In the genomic region with DNA sequence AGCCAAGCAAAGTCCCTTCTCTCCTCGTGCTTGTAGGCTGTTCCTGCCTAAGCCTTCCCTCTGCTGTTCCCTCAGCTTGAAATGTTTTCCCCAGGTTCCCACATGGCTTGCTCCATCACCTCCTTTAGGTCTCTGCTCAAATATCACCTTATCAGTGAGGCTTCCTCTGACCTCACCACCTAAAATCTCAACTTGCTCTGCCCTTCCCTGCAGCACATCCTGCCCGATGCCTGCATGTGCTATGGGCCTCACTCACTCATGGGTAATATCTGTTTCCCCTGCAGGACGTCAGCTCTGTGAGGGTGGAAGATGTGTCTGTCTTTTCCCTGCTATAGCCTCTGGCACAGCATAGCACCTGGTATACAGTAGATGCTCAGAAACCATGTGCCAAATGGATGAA, we compare ENCODE assay signal across 24 cellular contexts. TPM values are rescaled to one million over a fixed set of nuclear protein-coding genes. Genes with fewer than 3 reads are reported as not detected.
A peak's percentile ranks its signal among the peaks of the same experiment; 100 is the strongest.
DNase-seq lines count a peak whose midpoint lies in the region; ATAC-seq, FAIRE-seq and TF ChIP-seq lines count a peak whose summit lies in the region.
"Had no signal": no experiment of that assay in that cellular context is flagged by ENCODE, and none has a peak within 500 bp of the region (broad histone marks: within the 10 kb centered on the region; RNA-seq: fewer than 3 reads in every experiment).

No MANE protein-coding gene starts in this region.

- no peaks in the 10 kb centered on the region for H3K9me3 ChIP-seq in Karpas-422 (ENCODE audit: low read length)
- peaks cover 3 to 5% of the 10 kb centered on the region in 2 donors for H3K9me3 ChIP-seq in neuronal stem cell (replicated peaks in 1 of 2; ENCODE audit: control insufficient read depth in 2 of 2, insufficient read depth in 1 of 2, low read depth in 1 of 2, low read length in 2 of 2)
- H3K9me3 ChIP-seq: testis, uterus had no signal

- FAIRE-seq in bronchial epithelial cell (lab: Jason Lieb, UNC): peak; percentile 86
- FAIRE-seq: endometrium had no signal

- H3K27me3 ChIP-seq in Karpas-422 (ENCODE audit: low read length) (no peaks in the 10 kb centered on the region; the same call in 1 of the 2 replicates), bronchial epithelial cell (ENCODE audit: control insufficient read depth, insufficient read depth, low read length) (no peaks in the 10 kb centered on the region), neuronal stem cell (ENCODE audit: control insufficient read depth in 3 of 3, insufficient read depth in 3 of 3, low read depth in 1 of 3, low read length in 3 of 3) (no peaks in the 10 kb centered on the region)
- H3K27me3 ChIP-seq: testis, uterus had no signal

- H3K4me3 ChIP-seq in Karpas-422 (ENCODE audit: low read length) (no peak overlapping the region), bronchial epithelial cell (ENCODE audit: low read depth, low read length) (no peak overlapping the region), neuronal stem cell (ENCODE audit: low read length in 2 of 2) (no peak overlapping the region)
- H3K4me3 ChIP-seq: skin epidermis, testis, uterus had no signal

- no peak overlapping the region for H2BK5ac ChIP-seq in neuronal stem cell (ENCODE audit: low read length)

- H2AK5ac ChIP-seq in neuronal stem cell (ENCODE audit: low read depth, low read length): no peak overlapping the region

- no peaks in the 10 kb centered on the region for H3K79me1 ChIP-seq in neuronal stem cell (ENCODE audit: low read depth, low read length)

- H2AFZ ChIP-seq in Karpas-422 (ENCODE audit: low read length): no peak overlapping the region
- no peak overlapping the region for H2AFZ ChIP-seq in neuronal stem cell (ENCODE audit: low read length)

- TF ChIP-seq CTCF in bronchial epithelial cell (IDR thresholded peaks at IDR 0.05; ENCODE audit: insufficient read depth, low read length, severe bottlenecking) (no peak), neural crest cell (conservative IDR thresholded peaks at IDR 0.05) (no peak)

- no peaks in the 10 kb centered on the region for H3K9me2 ChIP-seq in Karpas-422 (replicated peaks; ENCODE audit: insufficient read depth, low read length)

- no peak overlapping the region for H4K8ac ChIP-seq in neuronal stem cell (ENCODE audit: low read depth, low read length)

- peaks cover 22% of the 10 kb centered on the region for H3K9me3 Mint-ChIP-seq in activated CD4-positive, alpha-beta T cell treated with anti-CD3 and anti-CD28 coated beads, Interleukin-2, amount 10 ng/mL, durations not matched to agents 7 days and 5 days
- peaks cover 3% of the 10 kb centered on the region for H3K9me3 Mint-ChIP-seq in neural crest cell

- H3K27me3 Mint-ChIP-seq in activated CD4-positive, alpha-beta T cell treated with anti-CD3 and anti-CD28 coated beads, Interleukin-2, amount 10 ng/mL, durations not matched to agents 7 days and 5 days: peaks cover 24% of the 10 kb centered on the region
- H3K27me3 Mint-ChIP-seq in neural crest cell (ENCODE audit: low read depth): peaks cover 3% of the 10 kb centered on the region
- H3K27me3 Mint-ChIP-seq: activated naive CD8-positive, alpha-beta T cell treated with anti-CD3 and anti-CD28 coated beads for 36 hours; activated T-helper 17 cell treated with anti-CD3 and anti-CD28 coated beads, Interleukin-2, amount 50 U/mL, for 72 hours; IgD-negative memory B cell had no signal

- no peak overlapping the region for H3K4ac ChIP-seq in neuronal stem cell (ENCODE audit: low read length)

- CTCF ChIA-PET in activated CD4-positive, alpha-beta T cell treated with anti-CD3 and anti-CD28 coated beads, Interleukin-2, amount 10 ng/mL, durations not matched to agents 7 days and 5 days (lab: Charles Lee): interaction anchor here (0.6 to 1.5 kb wide), 3 partner anchors 34 to 802 kb away, joined by 3 to 5 read pairs (median 3); no protein-coding TSS in a partner anchor

- peaks cover 11% of the 10 kb centered on the region for H3K36me3 Mint-ChIP-seq in activated CD4-positive, alpha-beta T cell treated with anti-CD3 and anti-CD28 coated beads, Interleukin-2, amount 10 ng/mL, durations not matched to agents 7 days and 5 days (ENCODE audit: low read depth)
- H3K36me3 Mint-ChIP-seq in neural crest cell (ENCODE audit: low read depth): no peaks in the 10 kb centered on the region

- H3K4me1 ChIP-seq in Karpas-422 (ENCODE audit: low read length): no peaks in the 10 kb centered on the region
- H3K4me1 ChIP-seq in neuronal stem cell (ENCODE audit: control insufficient read depth in 2 of 2, insufficient read depth in 1 of 2, low read depth in 1 of 2, low read length in 2 of 2): peaks cover 6 to 26% of the 10 kb centered on the region in 2 donors
- H3K4me1 ChIP-seq: testis, uterus had no signal

- no peak overlapping the region for H2BK12ac ChIP-seq in neuronal stem cell (ENCODE audit: low read length)

- H3K23ac ChIP-seq in neuronal stem cell (ENCODE audit: low read depth, low read length, poor library complexity): no peak overlapping the region

- H3K4me2 ChIP-seq in Karpas-422 (ENCODE audit: low read depth, low read length, poor library complexity, severe bottlenecking): no peak overlapping the region
- no peak overlapping the region for H3K4me2 ChIP-seq in neuronal stem cell (ENCODE audit: insufficient read depth, low read length, poor library complexity, severe bottlenecking)

- no CpG with 5 or more reads among the region's 3 CpGs for WGBS in neuronal stem cell (ENCODE audit: extremely low coverage in 2 of 2, insufficient read length in 2 of 2, insufficient replicate concordance in 1 of 2), 2 donors

- H4K20me1 ChIP-seq in Karpas-422 (ENCODE audit: insufficient read depth, low read depth, low read length): no peaks in the 10 kb centered on the region

- H3K27ac ChIP-seq in Karpas-422 (ENCODE audit: low read length) (no peak overlapping the region), neuronal stem cell (replicated peaks; ENCODE audit: low read length) (no peak overlapping the region)
- H3K27ac ChIP-seq: skin epidermis, testis, uterus, VCaP had no signal

- H3K36me3 ChIP-seq in Karpas-422 (ENCODE audit: insufficient read depth, low read length) (no peaks in the 10 kb centered on the region), bronchial epithelial cell (ENCODE audit: control insufficient read depth, insufficient read depth, low read length) (no peaks in the 10 kb centered on the region), neuronal stem cell (replicated peaks in 1 of 2; ENCODE audit: control insufficient read depth in 2 of 2, insufficient read depth in 2 of 2, low read length in 2 of 2) (no peaks in the 10 kb centered on the region)
- H3K36me3 ChIP-seq: uterus had no signal

- H3K18ac ChIP-seq in neuronal stem cell (ENCODE audit: low read length): no peak overlapping the region

- no peak overlapping the region for H3K14ac ChIP-seq in neuronal stem cell (ENCODE audit: low read length)

- POLR2A ChIA-PET in activated CD4-positive, alpha-beta T cell treated with anti-CD3 and anti-CD28 coated beads, Interleukin-2, amount 10 ng/mL, durations not matched to agents 7 days and 5 days (lab: Charles Lee): no interaction called here

- H2BK15ac ChIP-seq in neuronal stem cell (ENCODE audit: low read length): no peak overlapping the region

- H4K91ac ChIP-seq in neuronal stem cell (ENCODE audit: low read depth, low read length, poor library complexity): no peak overlapping the region

- peak; percentile 33 for DNase-seq in activated CD4-positive, alpha-beta T cell treated with anti-CD3 and anti-CD28 coated beads, Interleukin-2, amount 10 ng/mL, durations not matched to agents 7 days and 5 days
- DNase-seq in activated CD4-positive, alpha-beta T cell treated with anti-CD3 and anti-CD28 coated beads, Interleukin-2, amount 50 U/mL, for 1 hour: no peak
- DNase-seq in Karpas-422 (peak; percentile 31), bronchial epithelial cell (ENCODE audit: low read depth) (peak; percentile 82), neural crest cell (ENCODE audit: low read depth, low spot score) (no peak), DMS 273 treated with DMSO at 0.1 percent for 48 hours (lab: John Stamatoyannopoulos, UW) (no peak), neuronal stem cell (ENCODE audit: low spot score) (no peak)
- DNase-seq: 8988T; activated CD4-positive, alpha-beta T cell treated with anti-CD3 and anti-CD28 coated beads for 48 hours; activated naive CD8-positive, alpha-beta T cell treated with anti-CD3 and anti-CD28 coated beads for 36 hours; dermis blood vessel endothelial cell; GOT3; naive thymus-derived CD8-positive, alpha-beta T cell; NCI-H1105 treated with DMSO at 0.1 percent for 48 hours; NCI-H1930; stimulated activated naive CD8-positive, alpha-beta T cell treated with anti-CD3 and anti-CD28 coated beads, Interleukin-15, Interleukin-2, amounts not matched to agents 100 U/mL and 50 U/mL, for 24 hours; testis; uterus had no signal

- peaks cover 19% of the 10 kb centered on the region for H3K4me1 Mint-ChIP-seq in activated CD4-positive, alpha-beta T cell treated with anti-CD3 and anti-CD28 coated beads, Interleukin-2, amount 10 ng/mL, durations not matched to agents 7 days and 5 days
- peaks cover 17% of the 10 kb centered on the region for H3K4me1 Mint-ChIP-seq in neural crest cell

- H2BK120ac ChIP-seq in neuronal stem cell (ENCODE audit: low read depth, low read length): no peak overlapping the region

- H3K27ac Mint-ChIP-seq in activated CD4-positive, alpha-beta T cell treated with anti-CD3 and anti-CD28 coated beads, Interleukin-2, amount 10 ng/mL, durations not matched to agents 7 days and 5 days: peak overlapping the region; percentile 6
- peak overlapping the region; percentile 28 for H3K27ac Mint-ChIP-seq in neural crest cell (ENCODE audit: unreplicated experiment)
- H3K27ac Mint-ChIP-seq: activated naive CD8-positive, alpha-beta T cell treated with anti-CD3 and anti-CD28 coated beads for 36 hours; activated T-helper 17 cell treated with anti-CD3 and anti-CD28 coated beads, Interleukin-2, amount 50 U/mL, for 72 hours; IgD-negative memory B cell had no signal

- no peaks in the 10 kb centered on the region for H3K79me2 ChIP-seq in Karpas-422 (ENCODE audit: low read length)

- no peak overlapping the region for H3K9ac ChIP-seq in Karpas-422 (ENCODE audit: low read length)
- H3K9ac ChIP-seq in neuronal stem cell (ENCODE audit: low read depth, low read length, poor library complexity): no peak overlapping the region

- H3K4me3 Mint-ChIP-seq in activated CD4-positive, alpha-beta T cell treated with anti-CD3 and anti-CD28 coated beads, Interleukin-2, amount 10 ng/mL, durations not matched to agents 7 days and 5 days: no peak overlapping the region
- no peak overlapping the region for H3K4me3 Mint-ChIP-seq in neural crest cell
- H3K4me3 Mint-ChIP-seq: activated naive CD8-positive, alpha-beta T cell treated with anti-CD3 and anti-CD28 coated beads for 36 hours; activated T-helper 17 cell treated with anti-CD3 and anti-CD28 coated beads, Interleukin-2, amount 50 U/mL, for 72 hours; IgD-negative memory B cell; naive thymus-derived CD8-positive, alpha-beta T cell had no signal

- no peak for ATAC-seq in HG02610 (IDR thresholded peaks at IDR 0.05; ENCODE audit: unreplicated experiment)
- ATAC-seq: activated T-helper 17 cell treated with anti-CD3 and anti-CD28 coated beads, Interleukin-2, amount 50 U/mL, for 72 hours; stimulated activated naive CD8-positive, alpha-beta T cell treated with anti-CD3 and anti-CD28 coated beads, Interleukin-15, Interleukin-2, amounts not matched to agents 100 U/mL and 50 U/mL, for 24 hours had no signal

RNA-seq across cellular contexts. Expression of a gene that starts 29.9 kb away (rescaled TPM):
- 100 to 1,000 TPM; 207 to 238 TPM for total RNA-seq in activated CD4-positive, alpha-beta T cell treated with anti-CD3 and anti-CD28 coated beads, Interleukin-2, amount 10 ng/mL, durations not matched to agents 7 days and 5 days
- 105 and 187 TPM in 2 replicates for total RNA-seq in Karpas-422 (2014; rRNA removed; shearing (Covaris generic); ENCODE audit: low replicate concordance)
- total RNA-seq in bronchial epithelial cell (46.9 and 69.3 TPM in 2 replicates), neural crest cell (176 and 185 TPM in 2 replicates)
- 179 TPM for polyA plus RNA-seq in neuronal stem cell (2013, experiment 1 of 2)
- polyA plus RNA-seq in neuronal stem cell (2013, experiment 2 of 2): 189 TPM

RNA-seq across cellular contexts. Expression of a gene that starts 43.9 kb away (rescaled TPM):
- 10 to 100 TPM; 56.5 to 64.8 TPM for total RNA-seq in activated CD4-positive, alpha-beta T cell treated with anti-CD3 and anti-CD28 coated beads, Interleukin-2, amount 10 ng/mL, durations not matched to agents 7 days and 5 days
- 19.4 and 20.9 TPM in 2 replicates for total RNA-seq in Karpas-422 (2014; rRNA removed; shearing (Covaris generic); ENCODE audit: low replicate concordance)
- 18.7 and 19.7 TPM in 2 replicates for total RNA-seq in bronchial epithelial cell
- total RNA-seq in neural crest cell: 93.9 and 97.7 TPM in 2 replicates
- 66.4 TPM for polyA plus RNA-seq in neuronal stem cell (2013, experiment 1 of 2)
- 66.1 TPM for polyA plus RNA-seq in neuronal stem cell (2013, experiment 2 of 2)

Comparison
In these comparisons a context has a peak if more than half of its experiments do, and no peak if none do; other contexts are left out.
1. DNase-seq: peak in activated CD4-positive, alpha-beta T cell treated with anti-CD3 and anti-CD28 coated beads, Interleukin-2, amount 10 ng/mL, durations not matched to agents 7 days and 5 days (single experiment), Karpas-422 (single experiment) and bronchial epithelial cell (single experiment); none in activated CD4-positive, alpha-beta T cell treated with anti-CD3 and anti-CD28 coated beads, Interleukin-2, amount 50 U/mL, for 1 hour (single experiment), neural crest cell (single experiment), DMS 273 treated with DMSO at 0.1 percent for 48 hours (single experiment) and neuronal stem cell (single experiment).